Comparison of ENCODE assay signal across 21 cellular contexts in genomic region chr3:94431831-94432230, GRCh38.
"Had no signal": no experiment of that assay in that cellular context is flagged by ENCODE, and none has a peak within 500 bp of the region (broad histone marks: within the 10 kb centered on the region; RNA-seq: fewer than 3 reads in every experiment).

No MANE protein-coding gene starts in this region.

- H3K4me2 ChIP-seq: neural progenitor cell, smooth muscle cell had no signal

- ATAC-seq: activated CD4-positive, alpha-beta T cell treated with anti-CD3 and anti-CD28 coated beads for 36 hours; activated T-cell treated with anti-CD3 and anti-CD28 coated beads, Interleukin-2, amount 50 U/mL, for 4 hours; naive thymus-derived CD4-positive, alpha-beta T cell; sciatic nerve; stimulated activated memory B cell treated with anti-CD40 and anti-IgM and Interleukin-4, amounts not matched to agents 10 μg/mL and 1 μg/mL and 100 μg/mL, for 72 hours had no signal

- DNase-seq: activated B cell treated with CpG ODN at 0.5 μM for 24 hours; activated CD4-positive, alpha-beta T cell treated with anti-CD3 and anti-CD28 coated beads for 36 hours; activated CD4-positive, alpha-beta T cell treated with anti-CD3 and anti-CD28 coated beads, Interleukin-2, amount 50 U/mL, for 4 hours; activated CD8-positive, alpha-beta memory T cell treated with anti-CD3 and anti-CD28 coated beads for 24 hours; activated CD8-positive, alpha-beta memory T cell treated with anti-CD3 and anti-CD28 coated beads, Interleukin-2, amount 50 U/mL, for 4 hours; activated naive CD4-positive, alpha-beta T cell; activated T-cell treated with anti-CD3 and anti-CD28 coated beads, Interleukin-2, amount 50 U/mL, for 4 hours; effector CD4-positive, alpha-beta T cell; erythroblast; glutamatergic neuron; hypothalamus; naive thymus-derived CD4-positive, alpha-beta T cell; stimulated activated CD4-positive, alpha-beta T cell treated with anti-CD3 and anti-CD28 coated beads, Interleukin-15, amount 100 ng/mL, for 24 hours; stomach; T1000 had no signal

- H2AFZ ChIP-seq: neural progenitor cell had no signal

- H3K9me3 ChIP-seq: stomach, suprapubic skin, tibial nerve had no signal

- H3K4me1 ChIP-seq: neural progenitor cell, stomach, suprapubic skin had no signal

- H3K9ac ChIP-seq: neural progenitor cell had no signal

- H3K27ac ChIP-seq: neural progenitor cell, stomach, suprapubic skin, tibial nerve had no signal

- H3K4me3 ChIP-seq: neural progenitor cell, smooth muscle cell, stomach, suprapubic skin, tibial nerve had no signal

- H3K27me3 ChIP-seq: neural progenitor cell, stomach, suprapubic skin, tibial nerve had no signal

- H3K36me3 ChIP-seq: neural progenitor cell, stomach, suprapubic skin, tibial nerve had no signal
